8 cellular contexts compared by ENCODE assay signal in the genomic region with DNA sequence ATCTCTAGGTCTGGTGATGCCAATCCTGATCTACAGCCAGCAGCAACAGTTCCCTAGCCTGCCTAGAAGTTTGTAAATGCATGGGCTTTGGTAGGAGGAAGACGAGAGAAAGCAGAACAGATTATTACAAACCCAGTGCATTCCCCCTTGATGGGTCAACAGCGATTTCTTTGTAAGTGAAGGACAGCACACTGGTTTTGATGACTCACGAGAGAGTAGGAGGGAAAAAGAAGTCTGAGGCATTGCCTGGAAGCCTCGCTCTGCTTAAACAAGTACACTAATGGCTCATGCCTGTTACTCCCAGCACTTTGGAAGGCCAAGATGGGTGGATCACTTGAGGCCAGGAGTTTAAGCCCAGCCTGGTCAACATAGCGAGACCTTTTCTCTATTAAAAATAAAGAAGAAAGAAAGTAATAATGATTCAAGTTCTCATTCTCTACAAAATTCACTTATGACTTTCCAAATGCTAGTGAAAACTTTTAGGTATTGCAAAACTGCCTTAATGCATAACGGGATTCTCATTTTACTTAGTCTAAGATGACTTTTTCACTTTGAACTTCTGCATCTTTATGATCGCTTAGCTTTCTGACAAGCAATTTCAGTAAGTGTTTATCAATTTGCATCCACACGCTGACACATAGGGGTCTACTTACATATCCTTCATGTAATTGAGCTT. TPM values are rescaled to one million over a fixed set of nuclear protein-coding genes. Genes with fewer than 3 reads are reported as not detected.
DNase-seq lines count a peak whose midpoint lies in the region; FAIRE-seq and TF ChIP-seq lines count a peak whose summit lies in the region.

No MANE protein-coding gene starts in this region.

- no peak for FAIRE-seq in endothelial cell of umbilical vein (lab: Jason Lieb, UNC)

- dilution Hi-C loops in endothelial cell of umbilical vein (cut with MboI; ENCODE audit: extremely low pct_ligation_motif_present, low sequenced_read_pairs) = no loop called here

- H4K20me1 ChIP-seq in endothelial cell of umbilical vein (replicated peaks; ENCODE audit: control insufficient read depth, extremely low read depth, insufficient read depth, low read length) (no peaks in the 10 kb centered on the region), Karpas-422 (ENCODE audit: insufficient read depth, low read depth, low read length) (no peaks in the 10 kb centered on the region)

- no TSS peak for BruUV-seq in endothelial cell of umbilical vein (replicated peaks; lab: Mats Ljungman, UMichigan)

- H3K4me3 ChIP-seq in BJ (ENCODE audit: low read depth, low read length) (no peak overlapping the region), endothelial cell of umbilical vein (replicated peaks in 1 of 3; ENCODE audit: insufficient read depth in 1 of 3, low read depth in 1 of 3, low read length in 3 of 3) (no peak overlapping the region), coronary artery (no peak overlapping the region), Karpas-422 (ENCODE audit: low read length) (no peak overlapping the region)

- no peaks in the 10 kb centered on the region for H3K9me1 ChIP-seq in endothelial cell of umbilical vein (replicated peaks; ENCODE audit: control insufficient read depth, extremely low read depth, insufficient read depth, low read length)

- H2AFZ ChIP-seq in endothelial cell of umbilical vein (ENCODE audit: low read depth, low read length) (no peak overlapping the region), Karpas-422 (ENCODE audit: low read length) (no peak overlapping the region)

- intact Hi-C loops in endothelial cell of umbilical vein (cut with micrococcal nuclease) = loop anchor here (5.0 kb wide), 2 partner anchors 47 to 213 kb away; a partner anchor contains a TSS

- POLR2A ChIA-PET in BJ (lab: Charles Lee) = no interaction called here
- POLR2A ChIA-PET in endothelial cell of umbilical vein (lab: Charles Lee) = no interaction called here

- H3K27me3 ChIP-seq in BJ (ENCODE audit: control insufficient read depth, insufficient read depth, low read length) (no peaks in the 10 kb centered on the region), endothelial cell of umbilical vein (ENCODE audit: control insufficient read depth in 2 of 2, insufficient read depth in 2 of 2, low read length in 2 of 2) (no peaks in the 10 kb centered on the region), Karpas-422 (ENCODE audit: low read length) (no peaks in the 10 kb centered on the region)

- TF ChIP-seq POLR2A in endothelial cell of umbilical vein (IDR thresholded peaks at IDR 0.05; ENCODE audit: low read depth, low read length) = no peak

- H3K9me2 ChIP-seq in Karpas-422 (replicated peaks; ENCODE audit: insufficient read depth, low read length) = no peaks in the 10 kb centered on the region

- H3K36me3 ChIP-seq in BJ (ENCODE audit: control insufficient read depth, insufficient read depth, low read length) (no peaks in the 10 kb centered on the region), endothelial cell of umbilical vein (ENCODE audit: control insufficient read depth in 2 of 2, extremely low read depth in 1 of 2, insufficient read depth in 2 of 2, low read length in 2 of 2) (no peaks in the 10 kb centered on the region), Karpas-422 (ENCODE audit: insufficient read depth, low read length) (no peaks in the 10 kb centered on the region)

- no peak overlapping the region for H3K27ac ChIP-seq in endothelial cell of umbilical vein (ENCODE audit: insufficient read depth, low read depth, low read length)
- H3K27ac ChIP-seq in coronary artery = peak overlapping the region in 1 of 2 donors; percentile 33
- no peak overlapping the region for H3K27ac ChIP-seq in Karpas-422 (ENCODE audit: low read length)

- no peak overlapping the region for H3K9ac ChIP-seq in endothelial cell of umbilical vein (replicated peaks; ENCODE audit: extremely low read depth, insufficient read depth, low read length)
- H3K9ac ChIP-seq in Karpas-422 (ENCODE audit: low read length) = no peak overlapping the region

- H3K4me2 ChIP-seq in endothelial cell of umbilical vein (ENCODE audit: insufficient read depth, low read length) (no peak overlapping the region), Karpas-422 (ENCODE audit: low read depth, low read length, poor library complexity, severe bottlenecking) (no peak overlapping the region)

- CTCF ChIA-PET in BJ (lab: Yijun Ruan, JAX) (interaction anchor here (1.0 to 1.3 kb wide), 2 partner anchors 9 to 438 kb away, joined by 4 read pairs; no protein-coding TSS in a partner anchor), endothelial cell of umbilical vein (lab: Charles Lee) (interaction anchor here (0.7 to 1.5 kb wide), 2 partner anchors 437 to 439 kb away, joined by 3 to 7 read pairs; no protein-coding TSS in a partner anchor)

- H3K79me2 ChIP-seq in endothelial cell of umbilical vein (ENCODE audit: control insufficient read depth, insufficient read depth, low read length) (no peaks in the 10 kb centered on the region), Karpas-422 (ENCODE audit: low read length) (no peaks in the 10 kb centered on the region)

- H3K4me1 ChIP-seq in endothelial cell of umbilical vein (ENCODE audit: control insufficient read depth, extremely low read depth, insufficient read depth, low read length) (peaks cover 9% of the 10 kb centered on the region), Karpas-422 (ENCODE audit: low read length) (peaks cover 59% of the 10 kb centered on the region)

- H3K9me3 ChIP-seq in endothelial cell of umbilical vein (replicated peaks; ENCODE audit: control insufficient read depth, insufficient read depth, low read length) (no peaks in the 10 kb centered on the region), Karpas-422 (ENCODE audit: low read length) (no peaks in the 10 kb centered on the region)

- TF ChIP-seq CTCF in BJ (IDR thresholded peaks at IDR 0.05; ENCODE audit: insufficient read depth, low read depth, low read length) (no peak), endothelial cell of umbilical vein (IDR thresholded peaks at IDR 0.05; ENCODE audit: extremely low read depth in 1 of 2, insufficient read depth in 1 of 2, low read depth in 1 of 2, low read length in 2 of 2) (no peak), coronary artery (IDR thresholded peaks at IDR 0.05) (no peak)

- DNase-seq in BJ (ENCODE audit: low read depth) (peak; percentile 90), NOMO-1 treated with DMSO at 0.1 percent for 48 hours (lab: John Stamatoyannopoulos, UW; ENCODE audit: unreplicated experiment) (peak; percentile 76), endothelial cell of umbilical vein (ENCODE audit: low read depth, low spot score) (no peak), non-pigmented ciliary epithelial cell (ENCODE audit: low read depth) (peak; percentile 96), coronary artery (ENCODE audit: low spot score) (no peak), Karpas-422 (no peak), DMS114 treated with DMSO at 0.1 percent for 48 hours (lab: John Stamatoyannopoulos, UW; ENCODE audit: unreplicated experiment) (no peak)
- no peak for DNase-seq in stimulated activated naive CD4-positive, alpha-beta T cell treated with Interleukin-2 at 50 U/mL for 16 hours (lab: John Stamatoyannopoulos, UW)

TF ChIP-seq in endothelial cell of umbilical vein, 7 proteins besides CTCF, POLR2A, EP300 and RAD21:
- TF ChIP-seq FOS (IDR thresholded peaks at IDR 0.05; ENCODE audit: borderline replicate concordance, insufficient read depth, low read length) (peak; percentile 5), MYC (IDR thresholded peaks at IDR 0.05; ENCODE audit: low read depth, low read length) (no peak)
TF ChIP-seq in endothelial cell of umbilical vein: peak in this region for 1.

RNA-seq across cellular contexts. Expression of a gene that starts 47.7 kb away (rescaled TPM):
- polyA plus RNA-seq in BJ (2011; rRNA removed) (7.5 and 10.9 TPM in 2 replicates), endothelial cell of umbilical vein (12.0 and 14.6 TPM in 2 replicates)
- 5.7 and 8.2 TPM in 2 replicates for polyA minus RNA-seq in BJ (2011; rRNA and poly(A)+ RNA removed)
- total RNA-seq in endothelial cell of umbilical vein = 18.8 and 21.0 TPM in 2 replicates
- polyA plus RNA-seq in endothelial cell of umbilical vein (2011; cell fraction: cytosol; rRNA removed) = 14.1 and 15.3 TPM in 2 replicates
- 50.1 and 64.1 TPM in 2 replicates for polyA plus RNA-seq in endothelial cell of umbilical vein (2011; cell fraction: nucleus; rRNA removed)
- polyA plus RNA-seq in endothelial cell of umbilical vein (2012) = 22.0 and 23.4 TPM in 2 replicates
- polyA minus RNA-seq in endothelial cell of umbilical vein = 14.7 and 17.6 TPM in 2 replicates
- polyA minus RNA-seq in endothelial cell of umbilical vein (2011; cell fraction: cytosol; rRNA and poly(A)+ RNA removed) = 3.3 TPM
- polyA minus RNA-seq in endothelial cell of umbilical vein (2011; cell fraction: nucleus; rRNA and poly(A)+ RNA removed) = 20.5 and 33.3 TPM in 2 replicates
- 12.8 and 18.4 TPM in 2 replicates for total RNA-seq in Karpas-422 (2014; rRNA removed; shearing (Covaris generic); ENCODE audit: low replicate concordance)

Comparison
In these comparisons a context has a peak if more than half of its experiments do, and no peak if none do; other contexts are left out.
1. DNase-seq: peak in BJ (single experiment), NOMO-1 treated with DMSO at 0.1 percent for 48 hours (single experiment) and non-pigmented ciliary epithelial cell (single experiment); none in endothelial cell of umbilical vein (single experiment), coronary artery (single experiment), Karpas-422 (single experiment), DMS114 treated with DMSO at 0.1 percent for 48 hours (single experiment) and stimulated activated naive CD4-positive, alpha-beta T cell treated with Interleukin-2 at 50 U/mL for 16 hours (single experiment).